16 cellular contexts compared by ENCODE assay signal in genomic region chr17:74959826-74960738, GRCh38. TPM values are rescaled to one million over a fixed set of nuclear protein-coding genes. Genes with fewer than 3 reads are reported as not detected.
A peak's percentile ranks its signal among the peaks of the same experiment; 100 is the strongest.
DNase-seq lines count a peak whose midpoint lies in the region; ATAC-seq and TF ChIP-seq lines count a peak whose summit lies in the region.
"Had no signal": no experiment of that assay in that cellular context is flagged by ENCODE, and none has a peak within 500 bp of the region (broad histone marks: within the 10 kb centered on the region; RNA-seq: fewer than 3 reads in every experiment).

No MANE protein-coding gene starts in this region.

- no peak overlapping the region for H3K4me3 Mint-ChIP-seq in activated CD8-positive, alpha-beta T cell treated with anti-CD3 and anti-CD28 coated beads, Interleukin-2, amount 10 ng/mL, durations not matched to agents 7 days and 5 days
- H3K4me3 Mint-ChIP-seq in activated CD8-positive, alpha-beta T cell treated with anti-CD3 and anti-CD28 coated beads for 36 hours, result no peak overlapping the region
- H3K4me3 Mint-ChIP-seq in stimulated activated effector memory CD8-positive, alpha-beta T cell treated with anti-CD3 and anti-CD28 coated beads, Interleukin-12 subunit alpha, Interleukin-12 subunit beta, amount 100 ng/mL, for 72 hours, result no peak overlapping the region
- H3K4me3 Mint-ChIP-seq in T-cell, result no peak overlapping the region
- H3K4me3 Mint-ChIP-seq: nephron progenitor cell had no signal

- intact Hi-C loops in activated CD8-positive, alpha-beta T cell treated with anti-CD3 and anti-CD28 coated beads for 36 hours (cut with micrococcal nuclease), result loop anchor here (5.0 kb wide), 1 partner anchor 38 kb away; the partner anchor contains the start of genes OTOP2 and USH1G

- POLR2A ChIA-PET in activated CD8-positive, alpha-beta T cell treated with anti-CD3 and anti-CD28 coated beads, Interleukin-2, amount 10 ng/mL, durations not matched to agents 7 days and 5 days (lab: Charles Lee), result interaction anchor here (1.0 kb wide), 1 partner anchor 222 kb away, joined by 3 read pairs; no protein-coding TSS in a partner anchor
- POLR2A ChIA-PET in activated CD8-positive, alpha-beta T cell treated with anti-CD3 and anti-CD28 coated beads for 36 hours (lab: Charles Lee), result interaction anchor here (1.0 to 3.1 kb wide), 2 partner anchors 9 to 52 kb away, joined by 3 to 18 read pairs; partner anchors contain the start of gene MRPL58
- POLR2A ChIA-PET in T-cell (lab: Charles Lee), result interaction anchor here in 1 of 2 donors (0.6 kb wide), 2 partner anchors 10 to 94 kb away, joined by 3 read pairs; no protein-coding TSS in a partner anchor

- peak; percentile 5 for ATAC-seq in activated CD8-positive, alpha-beta T cell treated with anti-CD3 and anti-CD28 coated beads, Interleukin-2, amount 10 ng/mL, durations not matched to agents 7 days and 5 days
- ATAC-seq in activated CD8-positive, alpha-beta T cell treated with anti-CD3 and anti-CD28 coated beads for 36 hours, result no peak
- peak; percentile 2 for ATAC-seq in stimulated activated effector memory CD8-positive, alpha-beta T cell treated with anti-CD3 and anti-CD28 coated beads, Interleukin-12 subunit alpha, Interleukin-12 subunit beta, amount 100 ng/mL, for 72 hours
- ATAC-seq in T-cell (replicated peaks in 1 of 4), result no peak

- CTCF ChIA-PET in activated CD8-positive, alpha-beta T cell treated with anti-CD3 and anti-CD28 coated beads, Interleukin-2, amount 10 ng/mL, durations not matched to agents 7 days and 5 days (lab: Charles Lee), result interaction anchor here (0.7 to 7.4 kb wide), 37 partner anchors 9 to 452 kb away, joined by 3 to 182 read pairs (median 10); partner anchors contain the start of genes ARMC7, CDR2L, FDXR and HID1
- CTCF ChIA-PET in activated CD8-positive, alpha-beta T cell treated with anti-CD3 and anti-CD28 coated beads for 36 hours (lab: Charles Lee), result interaction anchor here (0.7 to 4.8 kb wide), 36 partner anchors 9 to 303 kb away, joined by 3 to 122 read pairs (median 11); partner anchors contain the start of genes CDR2L, FDXR, GRIN2C and HID1
- CTCF ChIA-PET in T-cell (lab: Charles Lee), result interaction anchor here (0.8 to 3.5 kb wide), 12 partner anchors 11 to 242 kb away, joined by 3 to 46 read pairs (median 6); partner anchors contain the start of genes MRPL58 (in 2 of the 2), HID1 (in 1 of the 2) and NT5C (in 1 of the 2)

- no peak for TF ChIP-seq CTCF in activated CD8-positive, alpha-beta T cell treated with anti-CD3 and anti-CD28 coated beads for 36 hours (IDR thresholded peaks at IDR 0.05)

- no peaks in the 10 kb centered on the region for H3K9me3 Mint-ChIP-seq in activated CD8-positive, alpha-beta T cell treated with anti-CD3 and anti-CD28 coated beads, Interleukin-2, amount 10 ng/mL, durations not matched to agents 7 days and 5 days (ENCODE audit: insufficient read depth)
- no peaks in the 10 kb centered on the region for H3K9me3 Mint-ChIP-seq in activated CD8-positive, alpha-beta T cell treated with anti-CD3 and anti-CD28 coated beads for 36 hours
- no peaks in the 10 kb centered on the region for H3K9me3 Mint-ChIP-seq in stimulated activated effector memory CD8-positive, alpha-beta T cell treated with anti-CD3 and anti-CD28 coated beads, Interleukin-12 subunit alpha, Interleukin-12 subunit beta, amount 100 ng/mL, for 72 hours
- no peaks in the 10 kb centered on the region for H3K9me3 Mint-ChIP-seq in T-cell
- H3K9me3 Mint-ChIP-seq: nephron progenitor cell had no signal

- no peaks in the 10 kb centered on the region for H3K36me3 Mint-ChIP-seq in activated CD8-positive, alpha-beta T cell treated with anti-CD3 and anti-CD28 coated beads, Interleukin-2, amount 10 ng/mL, durations not matched to agents 7 days and 5 days (ENCODE audit: low read depth)
- no peaks in the 10 kb centered on the region for H3K36me3 Mint-ChIP-seq in activated CD8-positive, alpha-beta T cell treated with anti-CD3 and anti-CD28 coated beads for 36 hours (ENCODE audit: low read depth)
- no peaks in the 10 kb centered on the region for H3K36me3 Mint-ChIP-seq in stimulated activated effector memory CD8-positive, alpha-beta T cell treated with anti-CD3 and anti-CD28 coated beads, Interleukin-12 subunit alpha, Interleukin-12 subunit beta, amount 100 ng/mL, for 72 hours
- H3K36me3 Mint-ChIP-seq in T-cell, result no peaks in the 10 kb centered on the region

- H3K27me3 ChIP-seq in MG63, result no peaks in the 10 kb centered on the region
- H3K27me3 ChIP-seq: adrenal gland, transverse colon had no signal

- H3K4me3 ChIP-seq in MG63, result no peak overlapping the region
- H3K4me3 ChIP-seq: adrenal gland, transverse colon had no signal

- H3K9me3 ChIP-seq in MG63, result no peaks in the 10 kb centered on the region
- H3K9me3 ChIP-seq: adrenal gland, transverse colon had no signal

- H3K36me3 ChIP-seq in MG63, result no peaks in the 10 kb centered on the region
- H3K36me3 ChIP-seq: adrenal gland, transverse colon, WERI-Rb-1 had no signal

- H3K27ac Mint-ChIP-seq in activated CD8-positive, alpha-beta T cell treated with anti-CD3 and anti-CD28 coated beads, Interleukin-2, amount 10 ng/mL, durations not matched to agents 7 days and 5 days, result no peak overlapping the region
- no peak overlapping the region for H3K27ac Mint-ChIP-seq in activated CD8-positive, alpha-beta T cell treated with anti-CD3 and anti-CD28 coated beads for 36 hours
- H3K27ac Mint-ChIP-seq in stimulated activated effector memory CD8-positive, alpha-beta T cell treated with anti-CD3 and anti-CD28 coated beads, Interleukin-12 subunit alpha, Interleukin-12 subunit beta, amount 100 ng/mL, for 72 hours, result peak overlapping the region; percentile 18
- H3K27ac Mint-ChIP-seq in T-cell, result no peak overlapping the region
- H3K27ac Mint-ChIP-seq: nephron progenitor cell had no signal

- peaks cover 2% of the 10 kb centered on the region for H3K27me3 Mint-ChIP-seq in activated CD8-positive, alpha-beta T cell treated with anti-CD3 and anti-CD28 coated beads, Interleukin-2, amount 10 ng/mL, durations not matched to agents 7 days and 5 days (ENCODE audit: low read depth)
- no peaks in the 10 kb centered on the region for H3K27me3 Mint-ChIP-seq in activated CD8-positive, alpha-beta T cell treated with anti-CD3 and anti-CD28 coated beads for 36 hours
- no peaks in the 10 kb centered on the region for H3K27me3 Mint-ChIP-seq in T-cell

- H3K4me1 Mint-ChIP-seq in activated CD8-positive, alpha-beta T cell treated with anti-CD3 and anti-CD28 coated beads, Interleukin-2, amount 10 ng/mL, durations not matched to agents 7 days and 5 days (ENCODE audit: low read depth), result peaks cover 10% of the 10 kb centered on the region
- peaks cover 3% of the 10 kb centered on the region for H3K4me1 Mint-ChIP-seq in activated CD8-positive, alpha-beta T cell treated with anti-CD3 and anti-CD28 coated beads for 36 hours (ENCODE audit: low read depth)
- peaks cover 9% of the 10 kb centered on the region for H3K4me1 Mint-ChIP-seq in stimulated activated effector memory CD8-positive, alpha-beta T cell treated with anti-CD3 and anti-CD28 coated beads, Interleukin-12 subunit alpha, Interleukin-12 subunit beta, amount 100 ng/mL, for 72 hours
- peaks cover 7 to 16% (median 8%) of the 10 kb centered on the region in 3 donors for H3K4me1 Mint-ChIP-seq in T-cell

- no peak for DNase-seq in activated CD8-positive, alpha-beta T cell treated with anti-CD3 and anti-CD28 coated beads, Interleukin-2, amount 10 ng/mL, durations not matched to agents 7 days and 5 days
- DNase-seq in activated CD8-positive, alpha-beta T cell treated with anti-CD3 and anti-CD28 coated beads for 36 hours, result no peak
- DNase-seq in MG63, result peak; percentile 32
- peak; percentile 63 for DNase-seq in cerebellar cortex (ENCODE audit: low spot score)
- no peak for DNase-seq in stimulated activated effector memory CD8-positive, alpha-beta T cell treated with anti-CD3 and anti-CD28 coated beads, Interleukin-12 subunit alpha, Interleukin-12 subunit beta, amount 100 ng/mL, for 72 hours (ENCODE audit: low spot score in 2 of 2)
- DNase-seq in T-cell, result no peak
- DNase-seq in NCI-H524 (lab: John Stamatoyannopoulos, UW), result no peak
- no peak for DNase-seq in LoVo (ENCODE audit: low spot score)
- DNase-seq: DMS153, foreskin melanocyte, kidney had no signal

RNA-seq across cellular contexts. Expression of gene HID1, which starts 12.5 kb away (rescaled TPM):
- total RNA-seq in activated CD8-positive, alpha-beta T cell treated with anti-CD3 and anti-CD28 coated beads, Interleukin-2, amount 10 ng/mL, durations not matched to agents 7 days and 5 days, result under 1 TPM; 0.18 to 0.55 TPM
- total RNA-seq in activated CD8-positive, alpha-beta T cell treated with anti-CD3 and anti-CD28 coated beads for 36 hours, result 1 to 10 TPM; 1.4 to 1.7 TPM
- total RNA-seq in MG63 (2014; rRNA removed; shearing (Covaris generic); ENCODE audit: low replicate concordance), result not detected in 2 replicates
- total RNA-seq in T-cell, result 10 to 100 TPM; 12.7 to 21.0 (median 14.5) TPM

RNA-seq across cellular contexts. Expression of gene OTOP3, which starts 24.4 kb away (rescaled TPM):
- not detected for total RNA-seq in activated CD8-positive, alpha-beta T cell treated with anti-CD3 and anti-CD28 coated beads, Interleukin-2, amount 10 ng/mL, durations not matched to agents 7 days and 5 days
- not detected for total RNA-seq in activated CD8-positive, alpha-beta T cell treated with anti-CD3 and anti-CD28 coated beads for 36 hours
- not detected in 2 replicates for total RNA-seq in MG63 (2014; rRNA removed; shearing (Covaris generic); ENCODE audit: low replicate concordance)
- not detected for total RNA-seq in T-cell
- total RNA-seq: adrenal gland, kidney, skeletal muscle tissue had no signal

RNA-seq across cellular contexts. Expression of gene CDR2L, which starts 27.4 kb away (rescaled TPM):
- total RNA-seq in activated CD8-positive, alpha-beta T cell treated with anti-CD3 and anti-CD28 coated beads, Interleukin-2, amount 10 ng/mL, durations not matched to agents 7 days and 5 days, result under 1 TPM; 0.13 to 0.18 TPM
- under 1 TPM; 0.59 to 0.94 TPM for total RNA-seq in activated CD8-positive, alpha-beta T cell treated with anti-CD3 and anti-CD28 coated beads for 36 hours
- 2.2 and 4.2 TPM in 2 replicates for total RNA-seq in MG63 (2014; rRNA removed; shearing (Covaris generic); ENCODE audit: low replicate concordance)
- under 1 TPM in 4 of 5 donors, not detected in 1; 0.12 to 0.29 (median 0.19) TPM for total RNA-seq in T-cell

RNA-seq across cellular contexts. Expression of gene OTOP2, which starts 36.0 kb away (rescaled TPM):
- not detected for total RNA-seq in activated CD8-positive, alpha-beta T cell treated with anti-CD3 and anti-CD28 coated beads, Interleukin-2, amount 10 ng/mL, durations not matched to agents 7 days and 5 days
- not detected for total RNA-seq in activated CD8-positive, alpha-beta T cell treated with anti-CD3 and anti-CD28 coated beads for 36 hours
- not detected in 2 replicates for total RNA-seq in MG63 (2014; rRNA removed; shearing (Covaris generic); ENCODE audit: low replicate concordance)
- total RNA-seq in T-cell, result not detected
- total RNA-seq: adrenal gland, kidney, skeletal muscle tissue had no signal

RNA-seq across cellular contexts. Expression of gene USH1G, which starts 37.0 kb away (rescaled TPM):
- total RNA-seq in activated CD8-positive, alpha-beta T cell treated with anti-CD3 and anti-CD28 coated beads, Interleukin-2, amount 10 ng/mL, durations not matched to agents 7 days and 5 days, result not detected
- total RNA-seq in activated CD8-positive, alpha-beta T cell treated with anti-CD3 and anti-CD28 coated beads for 36 hours, result not detected
- total RNA-seq in MG63 (2014; rRNA removed; shearing (Covaris generic); ENCODE audit: low replicate concordance), result not detected in 2 replicates
- not detected for total RNA-seq in T-cell

Comparison
In these comparisons a context has a peak if more than half of its experiments do, and no peak if none do; other contexts are left out.
1. ATAC-seq: peak in activated CD8-positive, alpha-beta T cell treated with anti-CD3 and anti-CD28 coated beads, Interleukin-2, amount 10 ng/mL, durations not matched to agents 7 days and 5 days (single experiment) and stimulated activated effector memory CD8-positive, alpha-beta T cell treated with anti-CD3 and anti-CD28 coated beads, Interleukin-12 subunit alpha, Interleukin-12 subunit beta, amount 100 ng/mL, for 72 hours (single experiment); none in activated CD8-positive, alpha-beta T cell treated with anti-CD3 and anti-CD28 coated beads for 36 hours (single experiment) and T-cell (0 of 4).
2. DNase-seq: peak in MG63 (single experiment) and cerebellar cortex (single experiment); none in activated CD8-positive, alpha-beta T cell treated with anti-CD3 and anti-CD28 coated beads, Interleukin-2, amount 10 ng/mL, durations not matched to agents 7 days and 5 days (single experiment), activated CD8-positive, alpha-beta T cell treated with anti-CD3 and anti-CD28 coated beads for 36 hours (single experiment), stimulated activated effector memory CD8-positive, alpha-beta T cell treated with anti-CD3 and anti-CD28 coated beads, Interleukin-12 subunit alpha, Interleukin-12 subunit beta, amount 100 ng/mL, for 72 hours (0 of 2), T-cell (0 of 34), NCI-H524 (0 of 2) and LoVo (single experiment).
3. RNA of gene HID1, which starts 12.5 kb away (total RNA-seq): 12.7 to 21.0 TPM in T-cell; 1.4 to 1.7 TPM in activated CD8-positive, alpha-beta T cell treated with anti-CD3 and anti-CD28 coated beads for 36 hours, 0.18 to 0.55 TPM in activated CD8-positive, alpha-beta T cell treated with anti-CD3 and anti-CD28 coated beads, Interleukin-2, amount 10 ng/mL, durations not matched to agents 7 days and 5 days and not detected in MG63; every median in the first group is over 4 times any median in the second.